Comparison of ENCODE assay signal across 22 cellular contexts in genomic region chr3:126421573-126422119, GRCh38. TPM values are rescaled to one million over a fixed set of nuclear protein-coding genes. Genes with fewer than 3 reads are reported as not detected.
DNase-seq lines count a peak whose midpoint lies in the region; ATAC-seq lines count a peak whose summit lies in the region.
"Had no signal": no experiment of that assay in that cellular context is flagged by ENCODE, and none has a peak within 500 bp of the region (broad histone marks: within the 10 kb centered on the region; RNA-seq: fewer than 3 reads in every experiment).

No MANE protein-coding gene starts in this region.

- peaks cover 9% of the 10 kb centered on the region for H3K9me3 Mint-ChIP-seq in activated T-helper 1 cell treated with anti-CD3 and anti-CD28 coated beads, Interleukin-12 subunit alpha, Interleukin-12 subunit beta, Interleukin-2, Interleukin-4 antibody, amounts not matched to agents 30 ng/mL and 10 ng/mL and 1 ng/mL, durations not matched to agents 14 hours and 24 hours and 36 hours

- intact Hi-C loops in Right ventricle myocardium superior (cut with DNase I) (no loop called here), Right ventricle myocardium inferior (cut with DNase I) (no loop called here), posterior vena cava (cut with DNase I) (no loop called here)
- intact Hi-C loops in activated T-helper 1 cell treated with anti-CD3 and anti-CD28 coated beads, Interleukin-12 subunit alpha, Interleukin-12 subunit beta, Interleukin-2, Interleukin-4 antibody, amounts not matched to agents 30 ng/mL and 10 ng/mL and 1 ng/mL, durations not matched to agents 14 hours and 24 hours and 36 hours (cut with micrococcal nuclease): no loop called here

- H3K36me3 Mint-ChIP-seq in activated T-helper 1 cell treated with anti-CD3 and anti-CD28 coated beads, Interleukin-12 subunit alpha, Interleukin-12 subunit beta, Interleukin-2, Interleukin-4 antibody, amounts not matched to agents 30 ng/mL and 10 ng/mL and 1 ng/mL, durations not matched to agents 14 hours and 24 hours and 36 hours (ENCODE audit: low read depth): no peaks in the 10 kb centered on the region

- no peak for ATAC-seq in Right ventricle myocardium superior (ENCODE audit: poor library complexity)
- ATAC-seq in Right ventricle myocardium inferior: no peak
- ATAC-seq: K562 had no signal

- H3K4me1 Mint-ChIP-seq in activated T-helper 1 cell treated with anti-CD3 and anti-CD28 coated beads, Interleukin-12 subunit alpha, Interleukin-12 subunit beta, Interleukin-2, Interleukin-4 antibody, amounts not matched to agents 30 ng/mL and 10 ng/mL and 1 ng/mL, durations not matched to agents 14 hours and 24 hours and 36 hours (ENCODE audit: low read depth): no peaks in the 10 kb centered on the region
- H3K4me1 Mint-ChIP-seq: B cell; CD4-positive, CD25-positive, alpha-beta regulatory T cell had no signal

- no peak overlapping the region for H3K4me3 Mint-ChIP-seq in activated T-helper 1 cell treated with anti-CD3 and anti-CD28 coated beads, Interleukin-12 subunit alpha, Interleukin-12 subunit beta, Interleukin-2, Interleukin-4 antibody, amounts not matched to agents 30 ng/mL and 10 ng/mL and 1 ng/mL, durations not matched to agents 14 hours and 24 hours and 36 hours
- H3K4me3 Mint-ChIP-seq: B cell; CD4-positive, CD25-positive, alpha-beta regulatory T cell had no signal

- peaks cover under 1% of the 10 kb centered on the region for H3K27me3 Mint-ChIP-seq in activated T-helper 1 cell treated with anti-CD3 and anti-CD28 coated beads, Interleukin-12 subunit alpha, Interleukin-12 subunit beta, Interleukin-2, Interleukin-4 antibody, amounts not matched to agents 30 ng/mL and 10 ng/mL and 1 ng/mL, durations not matched to agents 14 hours and 24 hours and 36 hours (ENCODE audit: insufficient read depth)

- no peak overlapping the region for H3K27ac Mint-ChIP-seq in activated T-helper 1 cell treated with anti-CD3 and anti-CD28 coated beads, Interleukin-12 subunit alpha, Interleukin-12 subunit beta, Interleukin-2, Interleukin-4 antibody, amounts not matched to agents 30 ng/mL and 10 ng/mL and 1 ng/mL, durations not matched to agents 14 hours and 24 hours and 36 hours
- H3K27ac Mint-ChIP-seq: B cell; CD4-positive, CD25-positive, alpha-beta regulatory T cell had no signal

- DNase-seq in Right ventricle myocardium superior: peak; percentile 10
- no peak for DNase-seq in Right ventricle myocardium inferior (ENCODE audit: missing footprints)
- peak; percentile 37 for DNase-seq in islet precursor cell
- peak; percentile 47 for DNase-seq in posterior vena cava (ENCODE audit: low spot score)
- no peak for DNase-seq in stimulated activated CD4-positive, alpha-beta T cell treated with anti-CD3 and anti-CD28 coated beads, Interleukin-2, amount 100 ng/mL, for 48 hours
- DNase-seq in activated T-helper 1 cell treated with anti-CD3 and anti-CD28 coated beads, Interleukin-12 subunit alpha, Interleukin-12 subunit beta, Interleukin-2, Interleukin-4 antibody, amounts not matched to agents 30 ng/mL and 10 ng/mL and 1 ng/mL, durations not matched to agents 14 hours and 24 hours and 36 hours (ENCODE audit: low spot score): no peak
- DNase-seq in activated T-cell treated with anti-CD3 and anti-CD28 coated beads, Interleukin-2, amount 50 U/mL, for 1 hour: no peak
- DNase-seq in medulla oblongata (ENCODE audit: extremely low spot score): no peak
- DNase-seq: CD4-positive, CD25-positive, alpha-beta regulatory T cell; COR-L47; GDM1; GM23248; NCI-H1105; NCI-H1694; NCI-H748 treated with DMSO at 0.1 percent for 48 hours; SHP77 had no signal

RNA-seq across cellular contexts. Expression of gene CFAP100, which starts 26.9 kb away (rescaled TPM):
- not detected for total RNA-seq in Right ventricle myocardium superior
- total RNA-seq in Right ventricle myocardium inferior: not detected
- not detected for total RNA-seq in posterior vena cava
- total RNA-seq in activated T-helper 1 cell treated with anti-CD3 and anti-CD28 coated beads, Interleukin-12 subunit alpha, Interleukin-12 subunit beta, Interleukin-2, Interleukin-4 antibody, amounts not matched to agents 30 ng/mL and 10 ng/mL and 1 ng/mL, durations not matched to agents 14 hours and 24 hours and 36 hours: not detected in 2 replicates
- total RNA-seq: A172; B cell; CD4-positive, CD25-positive, alpha-beta regulatory T cell; Daoy; GM23248; K562; NCI-H460; OCI-LY7 had no signal

RNA-seq across cellular contexts. Expression of gene ZXDC, which starts 54.0 kb away (rescaled TPM):
- 16.1 TPM for total RNA-seq in Right ventricle myocardium superior
- 15.9 TPM for total RNA-seq in Right ventricle myocardium inferior
- total RNA-seq in posterior vena cava: 10 to 100 TPM; 26.8 to 26.9 TPM
- total RNA-seq in activated T-helper 1 cell treated with anti-CD3 and anti-CD28 coated beads, Interleukin-12 subunit alpha, Interleukin-12 subunit beta, Interleukin-2, Interleukin-4 antibody, amounts not matched to agents 30 ng/mL and 10 ng/mL and 1 ng/mL, durations not matched to agents 14 hours and 24 hours and 36 hours: 29.2 and 29.4 TPM in 2 replicates

Comparison
In these comparisons a context has a peak if more than half of its experiments do, and no peak if none do; other contexts are left out.
1. DNase-seq: peak in Right ventricle myocardium superior (single experiment), islet precursor cell (single experiment) and posterior vena cava (single experiment); none in Right ventricle myocardium inferior (single experiment), stimulated activated CD4-positive, alpha-beta T cell treated with anti-CD3 and anti-CD28 coated beads, Interleukin-2, amount 100 ng/mL, for 48 hours (0 of 2), activated T-helper 1 cell treated with anti-CD3 and anti-CD28 coated beads, Interleukin-12 subunit alpha, Interleukin-12 subunit beta, Interleukin-2, Interleukin-4 antibody, amounts not matched to agents 30 ng/mL and 10 ng/mL and 1 ng/mL, durations not matched to agents 14 hours and 24 hours and 36 hours (single experiment), activated T-cell treated with anti-CD3 and anti-CD28 coated beads, Interleukin-2, amount 50 U/mL, for 1 hour (single experiment) and medulla oblongata (single experiment).